Comparison of ENCODE assay signal across 9 cellular contexts in the genomic region with DNA sequence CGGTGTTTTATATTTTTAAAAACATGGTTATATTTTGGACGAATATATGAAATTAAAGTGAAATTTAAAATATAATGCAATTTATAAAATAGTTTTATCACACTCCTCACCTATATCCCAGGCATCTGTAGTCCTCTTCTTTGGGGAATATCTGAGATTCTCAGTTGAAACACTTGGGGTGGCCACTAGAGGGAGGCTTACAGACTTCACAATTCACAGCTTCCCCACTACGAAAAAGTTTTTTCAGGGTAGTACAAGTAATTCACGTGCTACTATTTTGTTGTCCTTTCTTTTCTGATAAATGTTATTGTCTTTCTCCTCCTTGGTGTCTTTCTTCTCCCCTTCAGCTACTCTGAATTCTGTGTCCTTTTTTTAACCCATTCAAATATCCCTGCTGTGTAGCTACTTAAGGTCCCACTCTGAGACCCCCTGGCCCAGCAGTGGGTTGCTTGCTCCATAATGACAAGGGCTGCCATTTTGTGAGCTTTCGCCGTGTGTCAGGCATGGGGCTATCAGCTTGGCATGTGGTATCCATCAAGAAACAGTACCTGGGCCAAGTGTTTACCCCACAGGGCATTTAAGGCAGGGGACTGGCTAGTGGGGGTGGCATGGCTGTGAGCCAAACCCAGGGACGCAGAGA. TPM values are rescaled to one million over a fixed set of nuclear protein-coding genes. Genes with fewer than 3 reads are reported as not detected.
DNase-seq lines count a peak whose midpoint lies in the region; ATAC-seq, FAIRE-seq and TF ChIP-seq lines count a peak whose summit lies in the region.
"Had no signal": no experiment of that assay in that cellular context is flagged by ENCODE, and none has a peak within 500 bp of the region (broad histone marks: within the 10 kb centered on the region; RNA-seq: fewer than 3 reads in every experiment).

No MANE protein-coding gene starts in this region.

- peaks cover 0 to 9% of the 10 kb centered on the region in 2 donors for H3K27me3 ChIP-seq in tibial artery

- H3K36me3 ChIP-seq in tibial artery = no peaks in the 10 kb centered on the region

- no peak overlapping the region for H3K4me3 ChIP-seq in tibial artery
- H3K4me3 ChIP-seq: lung had no signal

- peak; percentile 38 for TF ChIP-seq CTCF in natural killer cell (IDR thresholded peaks at IDR 0.05)
- TF ChIP-seq CTCF in tibial artery (IDR thresholded peaks at IDR 0.05) = peak in 1 of 2 experiments; percentile 22

- no peaks in the 10 kb centered on the region for H3K9me3 ChIP-seq in tibial artery

- no peak overlapping the region for H3K4me3 Mint-ChIP-seq in natural killer cell
- H3K4me3 Mint-ChIP-seq in natural killer cell treated with Interleukin-12 subunit alpha and Interleukin-12 subunit beta and Interleukin-15 and Interleukin-18, amount 100 ng/mL, for 72 hours = no peak overlapping the region

- no peaks in the 10 kb centered on the region for H3K9me3 Mint-ChIP-seq in natural killer cell
- H3K9me3 Mint-ChIP-seq in natural killer cell treated with Interleukin-12 subunit alpha and Interleukin-12 subunit beta and Interleukin-15 and Interleukin-18, amount 100 ng/mL, for 72 hours = no peaks in the 10 kb centered on the region

- ATAC-seq in natural killer cell (no peak), GM21619 (IDR thresholded peaks at IDR 0.05; ENCODE audit: unreplicated experiment) (no peak), HG02840 (IDR thresholded peaks at IDR 0.05; ENCODE audit: low FRiP score, unreplicated experiment) (no peak)
- no peak for ATAC-seq in natural killer cell treated with Interleukin-12 subunit alpha and Interleukin-12 subunit beta and Interleukin-15 and Interleukin-18, amount 100 ng/mL, for 72 hours

- TF ChIP-seq POLR2A in H54 (IDR thresholded peaks at IDR 0.05; ENCODE audit: low read depth, low read length) = no peak

- H3K27ac Mint-ChIP-seq in natural killer cell = no peak overlapping the region
- no peak overlapping the region for H3K27ac Mint-ChIP-seq in natural killer cell treated with Interleukin-12 subunit alpha and Interleukin-12 subunit beta and Interleukin-15 and Interleukin-18, amount 100 ng/mL, for 72 hours

- no peak overlapping the region for H3K27ac ChIP-seq in tibial artery

- H3K4me1 Mint-ChIP-seq in natural killer cell = peaks cover 0 to 3% of the 10 kb centered on the region in 2 donors
- no peaks in the 10 kb centered on the region for H3K4me1 Mint-ChIP-seq in natural killer cell treated with Interleukin-12 subunit alpha and Interleukin-12 subunit beta and Interleukin-15 and Interleukin-18, amount 100 ng/mL, for 72 hours (ENCODE audit: low read depth in 2 of 2)

- intact Hi-C loops in natural killer cell (cut with micrococcal nuclease) = no loop called here
- intact Hi-C loops in tibial artery (cut with DNase I; ENCODE audit: low total_unique reads) = no loop called here

- no peak for FAIRE-seq in H54 (lab: Jason Lieb, UNC)

- peaks cover 8 to 11% of the 10 kb centered on the region in 2 donors for H3K27me3 Mint-ChIP-seq in natural killer cell (ENCODE audit: low read depth in 2 of 2)
- H3K27me3 Mint-ChIP-seq in natural killer cell treated with Interleukin-12 subunit alpha and Interleukin-12 subunit beta and Interleukin-15 and Interleukin-18, amount 100 ng/mL, for 72 hours = peaks cover 6 to 17% of the 10 kb centered on the region in 2 donors

- H3K4me1 ChIP-seq in tibial artery = no peaks in the 10 kb centered on the region

- no peaks in the 10 kb centered on the region for H3K36me3 Mint-ChIP-seq in natural killer cell
- H3K36me3 Mint-ChIP-seq in natural killer cell treated with Interleukin-12 subunit alpha and Interleukin-12 subunit beta and Interleukin-15 and Interleukin-18, amount 100 ng/mL, for 72 hours = no peaks in the 10 kb centered on the region

- DNase-seq in natural killer cell = no peak
- DNase-seq in natural killer cell treated with Interleukin-12 subunit alpha and Interleukin-12 subunit beta and Interleukin-15 and Interleukin-18, amount 100 ng/mL, for 72 hours (ENCODE audit: low spot score) = no peak
- peak; percentile 35 for DNase-seq in RPMI7951 (ENCODE audit: low read depth)
- peak; percentile 39 for DNase-seq in germinal center (ENCODE audit: low spot score)
- DNase-seq in tibial artery = no peak
- DNase-seq in H54 (ENCODE audit: insufficient read length, low spot score) = no peak

RNA-seq across cellular contexts. Expression of gene PHACTR3, which starts 43.6 kb away (rescaled TPM):
- total RNA-seq in natural killer cell = not detected
- total RNA-seq in natural killer cell treated with Interleukin-12 subunit alpha and Interleukin-12 subunit beta and Interleukin-15 and Interleukin-18, amount 100 ng/mL, for 72 hours = not detected
- total RNA-seq in RPMI7951 (2014; rRNA removed; shearing (Covaris generic)) = 0.12 and 0.59 TPM in 2 replicates

Comparison
In these comparisons a context has a peak if more than half of its experiments do, and no peak if none do; other contexts are left out.
1. DNase-seq: peak in RPMI7951 (single experiment) and germinal center (single experiment); none in natural killer cell (single experiment), natural killer cell treated with Interleukin-12 subunit alpha and Interleukin-12 subunit beta and Interleukin-15 and Interleukin-18, amount 100 ng/mL, for 72 hours (single experiment), tibial artery (0 of 2) and H54 (single experiment).